In the genomic region with DNA sequence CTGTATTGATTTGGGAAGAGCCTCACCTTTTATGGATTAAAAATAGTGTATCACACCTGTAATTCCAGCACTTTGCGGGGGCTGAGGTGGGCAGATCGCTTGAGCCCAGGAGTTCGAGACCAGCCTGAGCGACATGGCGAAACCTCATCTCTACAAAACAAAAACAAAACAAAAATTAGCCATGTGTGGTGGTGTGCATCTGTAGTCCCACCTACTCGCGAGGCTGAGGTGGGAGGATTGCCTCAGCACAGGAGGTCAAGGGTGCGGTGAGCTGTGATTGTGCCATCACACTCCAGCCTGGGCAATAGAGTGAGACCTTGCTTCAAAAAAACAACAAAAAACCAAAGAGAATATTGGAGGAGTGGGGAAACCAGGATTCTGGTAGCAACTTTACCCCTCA, we compare ENCODE assay signal across 25 cellular contexts.
"Had no signal": no experiment of that assay in that cellular context is flagged by ENCODE, and none has a peak within 500 bp of the region (broad histone marks: within the 10 kb centered on the region; RNA-seq: fewer than 3 reads in every experiment).

No MANE protein-coding gene starts in this region.

- DNase-seq: stimulated activated CD4-positive, alpha-beta T cell treated with anti-CD3 and anti-CD28 coated beads, Interleukin-2, amount 100 ng/mL, for 48 hours; stimulated activated CD4-positive, alpha-beta T cell treated with anti-CD3 and anti-CD28 coated beads, Interleukin-4, amount 100 ng/mL, for 1 hour; stimulated activated CD4-positive, alpha-beta T cell treated with anti-CD3 and anti-CD28 coated beads, Interleukin-4, amount 100 ng/mL, for 24 hours; stimulated activated CD4-positive, alpha-beta T cell treated with anti-CD3 and anti-CD28 coated beads, Interleukin-4, amount 100 ng/mL, for 4 hours; stimulated activated CD8-positive, alpha-beta memory T cell treated with anti-CD3 and anti-CD28 coated beads, Interleukin-4, amount 100 ng/mL, for 48 hours; stimulated activated naive B cell treated with anti-CD40 and anti-IgM and Interleukin-4, amounts not matched to agents 10 μg/mL and 1 μg/mL and 100 μg/mL, for 72 hours; stimulated activated naive CD4-positive, alpha-beta T cell; stimulated activated naive CD4-positive, alpha-beta T cell treated with Interleukin-2 at 50 U/mL for 16 hours; stimulated activated naive CD8-positive, alpha-beta T cell treated with anti-CD3 and anti-CD28 coated beads, Interleukin-15, amount 100 ng/mL, for 72 hours; stimulated activated naive CD8-positive, alpha-beta T cell treated with anti-CD3 and anti-CD28 coated beads, Interleukin-15, Interleukin-2, amounts not matched to agents 100 U/mL and 50 U/mL, for 24 hours; stomach; substantia nigra; testis; thyroid gland; tibial artery; transverse colon; trophoblast cell; upper lobe of left lung; upper lobe of right lung; uterus had no signal

- ATAC-seq: stimulated activated memory B cell treated with anti-CD40 and anti-IgM and Interleukin-4, amounts not matched to agents 10 μg/mL and 1 μg/mL and 100 μg/mL, for 72 hours; stimulated activated naive B cell treated with anti-CD40 and anti-IgM and Interleukin-4, amounts not matched to agents 10 μg/mL and 1 μg/mL and 100 μg/mL, for 72 hours; stimulated activated naive CD8-positive, alpha-beta T cell treated with anti-CD3 and anti-CD28 coated beads, Interleukin-15, amount 100 ng/mL, for 72 hours; stimulated activated naive CD8-positive, alpha-beta T cell treated with anti-CD3 and anti-CD28 coated beads, Interleukin-15, Interleukin-2, amounts not matched to agents 100 U/mL and 50 U/mL, for 24 hours; upper lobe of right lung had no signal

- H3K9me3 ChIP-seq: stomach, suprapubic skin, testis, thoracic aorta, thyroid gland, tibial artery, tibial nerve, transverse colon, upper lobe of left lung, upper lobe of right lung, uterus, vagina had no signal

- H3K4me3 ChIP-seq: stomach, suprapubic skin, testis, thoracic aorta, thyroid gland, tibial artery, tibial nerve, transverse colon, upper lobe of left lung, upper lobe of right lung, uterus, vagina had no signal

- H3K27me3 ChIP-seq: stomach, suprapubic skin, testis, thyroid gland, tibial artery, tibial nerve, transverse colon, upper lobe of left lung, upper lobe of right lung, uterus, vagina had no signal

- H3K4me1 ChIP-seq: testis had no signal

- H3K36me3 ChIP-seq: stomach, suprapubic skin, thoracic aorta, thyroid gland, tibial artery, tibial nerve, transverse colon, upper lobe of left lung, upper lobe of right lung, uterus, vagina had no signal

- H3K27ac ChIP-seq: stomach, suprapubic skin, testis, thoracic aorta, thyroid gland, tibial artery, tibial nerve, transverse colon, upper lobe of left lung, upper lobe of right lung, uterus, vagina had no signal
